8 cellular contexts compared by ENCODE assay signal in the genomic region with DNA sequence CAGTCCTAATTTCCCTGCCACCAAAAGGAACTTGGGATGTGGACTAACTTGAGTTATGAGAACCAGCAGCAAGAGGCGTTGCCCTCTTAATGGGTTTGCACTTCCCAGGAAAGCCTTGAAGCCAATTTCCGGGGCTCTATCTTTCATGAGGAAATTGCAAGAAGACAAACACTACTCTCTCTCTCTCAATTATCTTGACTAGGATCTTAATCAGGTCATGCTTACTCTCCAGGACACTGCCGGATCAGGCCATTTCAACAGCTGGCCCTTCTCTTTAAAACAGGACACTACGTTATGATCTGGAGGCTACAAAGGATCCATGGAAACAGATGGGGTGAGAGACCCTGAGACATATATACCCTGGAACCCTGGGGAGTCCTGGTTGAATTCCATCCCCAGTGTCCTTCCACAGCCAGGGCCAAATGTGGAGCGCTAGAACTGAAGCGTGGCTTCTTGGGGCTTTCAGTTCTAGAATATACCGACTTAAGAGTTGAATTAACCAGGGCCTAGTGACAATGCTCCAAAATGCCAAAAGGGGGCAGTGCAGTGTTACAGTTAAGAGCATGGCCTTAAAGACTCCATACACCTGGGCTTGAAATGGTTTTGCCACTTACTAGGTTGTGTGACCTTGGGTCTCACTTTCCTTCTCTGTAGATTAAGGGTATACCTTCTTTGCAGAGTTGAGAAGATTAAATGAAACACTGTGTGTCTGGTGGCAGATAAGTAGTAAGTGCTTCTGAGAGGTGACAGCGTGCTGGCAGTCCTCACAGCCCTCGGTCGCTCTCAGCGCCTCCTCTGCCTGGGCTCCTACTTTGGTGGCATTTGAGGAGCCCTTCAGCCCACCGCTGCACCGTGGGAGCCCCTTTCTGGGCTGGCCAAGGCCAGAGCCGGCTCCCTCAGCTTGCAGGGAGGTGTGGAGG.
DNase-seq lines count a peak whose midpoint lies in the region; ATAC-seq and TF ChIP-seq lines count a peak whose summit lies in the region.

No MANE protein-coding gene starts in this region.

- DNase-seq in AG09309 (ENCODE audit: low read depth) (peak; percentile 52), NCI-H1694 treated with DMSO at 0.1 percent for 48 hours (lab: John Stamatoyannopoulos, UW) (peak; percentile 88), T-helper 22 cell (ENCODE audit: low read depth) (peak; percentile 14), brain pericyte (ENCODE audit: low read depth, low spot score) (peak; percentile 48), inferior parietal cortex (ENCODE audit: extremely low spot score) (peak; percentile 81), HPDE6-E6E7 (ENCODE audit: extremely low spot score) (no peak)
- peak; percentile 44 for DNase-seq in stimulated activated CD4-positive, alpha-beta T cell treated with anti-CD3 and anti-CD28 coated beads, Interleukin-2, amount 100 ng/mL, for 4 hours (ENCODE audit: low read depth)

- ATAC-seq in GM19023 (IDR thresholded peaks at IDR 0.05; ENCODE audit: unreplicated experiment) = peak; percentile 54

- H3K4me3 ChIP-seq in AG09309 (ENCODE audit: control insufficient read depth, low read depth, low read length) = no peak overlapping the region

- peak; percentile 75 for TF ChIP-seq CTCF in AG09309 (IDR thresholded peaks at IDR 0.05; ENCODE audit: control insufficient read depth, insufficient read depth, low read depth, low read length, missing control alignments)
